Comparison of ENCODE assay signal across 8 cellular contexts in genomic region chr15:40340740-40341400, GRCh38. TPM values are rescaled to one million over a fixed set of nuclear protein-coding genes. Genes with fewer than 3 reads are reported as not detected.
DNase-seq lines count a peak whose midpoint lies in the region; ATAC-seq, FAIRE-seq and TF ChIP-seq lines count a peak whose summit lies in the region.

Gene CCDC9B (minus strand): TSS chr15:40340939. CDS start chr15:40340819, 120 bp downstream.

- no peak for ATAC-seq in T-cell (replicated peaks in 1 of 4)

- H3K4me2 ChIP-seq in endothelial cell of umbilical vein (ENCODE audit: insufficient read depth, low read length): peak within 1 kb of the TSS; percentile 44

- H3K9me3 ChIP-seq in endothelial cell of umbilical vein (replicated peaks; ENCODE audit: control insufficient read depth, insufficient read depth, low read length) (no peaks in the 10 kb centered on the region), mesodermal cell (ENCODE audit: control insufficient read depth, low read length) (no peaks in the 10 kb centered on the region)

- no peaks in the 10 kb centered on the region for H3K27me3 ChIP-seq in endothelial cell of umbilical vein (ENCODE audit: control insufficient read depth in 2 of 2, insufficient read depth in 2 of 2, low read length in 2 of 2)

- peak within 1 kb of the TSS; percentile 12 to 57 (median 20) for H3K4me3 ChIP-seq in endothelial cell of umbilical vein (replicated peaks in 1 of 3; ENCODE audit: insufficient read depth in 1 of 3, low read depth in 1 of 3, low read length in 3 of 3)
- no peak within 1 kb of the TSS for H3K4me3 ChIP-seq in mesodermal cell (ENCODE audit: extremely low read depth, insufficient read depth, low read length, poor library complexity, severe bottlenecking)

- peak; percentile 26 to 35 for DNase-seq in NOMO-1 (lab: John Stamatoyannopoulos, UW; ENCODE audit: unreplicated experiment in 2 of 2)
- DNase-seq in NOMO-1 treated with DMSO at 0.1 percent for 48 hours (lab: John Stamatoyannopoulos, UW; ENCODE audit: unreplicated experiment): no peak
- DNase-seq in RCC 7860 (ENCODE audit: low spot score): peak; percentile 71
- peak; percentile 85 for DNase-seq in endothelial cell of umbilical vein (ENCODE audit: low read depth, low spot score)
- DNase-seq in urothelium cell line (ENCODE audit: low spot score): peak; percentile 87
- DNase-seq in T-cell: no peak
- no peak for DNase-seq in SIG-M5 (lab: John Stamatoyannopoulos, UW)

- H2AFZ ChIP-seq in endothelial cell of umbilical vein (ENCODE audit: low read depth, low read length): peak within 1 kb of the TSS; percentile 65

- no peak for FAIRE-seq in RCC 7860 (lab: Jason Lieb, UNC)
- peak; percentile 94 for FAIRE-seq in endothelial cell of umbilical vein (lab: Jason Lieb, UNC)
- peak; percentile 56 for FAIRE-seq in urothelium cell line (lab: Jason Lieb, UNC)

- POLR2A ChIA-PET in endothelial cell of umbilical vein (lab: Charles Lee) (interaction anchor here (0.8 to 2.1 kb wide), 3 partner anchors 13 to 26 kb away, joined by 3 to 12 read pairs (median 6); no protein-coding TSS in a partner anchor), T-cell (lab: Charles Lee) (interaction anchor here in 1 of 2 donors (0.6 kb wide), 1 partner anchor 827 kb away, joined by 3 read pairs; no protein-coding TSS in a partner anchor)

- CTCF ChIA-PET in endothelial cell of umbilical vein (lab: Charles Lee): interaction anchor here (0.7 to 9.1 kb wide), 12 partner anchors 9 to 157 kb away, joined by 3 to 287 read pairs (median 31); partner anchors contain the start of genes DISP2 and INAFM2
- CTCF ChIA-PET in T-cell (lab: Charles Lee): interaction anchor here (0.6 to 1.4 kb wide), 6 partner anchors 18 to 891 kb away, joined by 3 to 9 read pairs (median 4); no protein-coding TSS in a partner anchor

- H3K36me3 ChIP-seq in endothelial cell of umbilical vein (ENCODE audit: control insufficient read depth in 2 of 2, extremely low read depth in 1 of 2, insufficient read depth in 2 of 2, low read length in 2 of 2) (peaks cover 0 to 5% of the 10 kb centered on the region in 2 experiments), mesodermal cell (ENCODE audit: control insufficient read depth, insufficient read depth, low read length) (no peaks in the 10 kb centered on the region)

- H3K79me2 ChIP-seq in endothelial cell of umbilical vein (ENCODE audit: control insufficient read depth, insufficient read depth, low read length): peaks cover 11% of the 10 kb centered on the region

- no peaks in the 10 kb centered on the region for H3K36me3 Mint-ChIP-seq in T-cell

- H3K27me3 Mint-ChIP-seq in T-cell: no peaks in the 10 kb centered on the region

- no peak within 1 kb of the TSS for H3K4me3 Mint-ChIP-seq in T-cell

- no peak within 1 kb of the TSS for H3K27ac Mint-ChIP-seq in T-cell

- peak within 1 kb of the TSS; percentile 86 for H3K9ac ChIP-seq in endothelial cell of umbilical vein (replicated peaks; ENCODE audit: extremely low read depth, insufficient read depth, low read length)

- H3K9me3 Mint-ChIP-seq in T-cell: no peaks in the 10 kb centered on the region

- 64 to 66% methylated on average over 12 to 16 of the region's 17 CpGs for WGBS in mesodermal cell (ENCODE audit: insufficient coverage in 2 of 2), 2 experiments

- no peak for TF ChIP-seq CTCF in endothelial cell of umbilical vein (IDR thresholded peaks at IDR 0.05; ENCODE audit: extremely low read depth in 1 of 2, insufficient read depth in 1 of 2, low read depth in 1 of 2, low read length in 2 of 2)

- H3K4me1 ChIP-seq in endothelial cell of umbilical vein (ENCODE audit: control insufficient read depth, extremely low read depth, insufficient read depth, low read length): peaks cover 62% of the 10 kb centered on the region
- H3K4me1 ChIP-seq in mesodermal cell (ENCODE audit: control insufficient read depth, insufficient read depth, low read length, poor library complexity, severe bottlenecking): peaks cover 51% of the 10 kb centered on the region

- no TSS peak for BruUV-seq in endothelial cell of umbilical vein (replicated peaks; lab: Mats Ljungman, UMichigan)

- intact Hi-C loops in endothelial cell of umbilical vein (cut with micrococcal nuclease): no loop called here

- TF ChIP-seq POLR2A in endothelial cell of umbilical vein (IDR thresholded peaks at IDR 0.05; ENCODE audit: low read depth, low read length): peak; percentile 91

- H3K27ac ChIP-seq in endothelial cell of umbilical vein (ENCODE audit: insufficient read depth, low read depth, low read length): peak within 1 kb of the TSS; percentile 94
- peak within 1 kb of the TSS; percentile 57 for H3K27ac ChIP-seq in mesodermal cell (ENCODE audit: low read depth, low read length, severe bottlenecking)

- no peaks in the 10 kb centered on the region for H3K9me1 ChIP-seq in endothelial cell of umbilical vein (replicated peaks; ENCODE audit: control insufficient read depth, extremely low read depth, insufficient read depth, low read length)

- H3K4me1 Mint-ChIP-seq in T-cell: peaks cover 4 to 15% (median 9%) of the 10 kb centered on the region in 3 donors

- dilution Hi-C loops in endothelial cell of umbilical vein (cut with MboI; ENCODE audit: extremely low pct_ligation_motif_present, low sequenced_read_pairs): no loop called here

- H4K20me1 ChIP-seq in endothelial cell of umbilical vein (replicated peaks; ENCODE audit: control insufficient read depth, extremely low read depth, insufficient read depth, low read length): no peaks in the 10 kb centered on the region

TF ChIP-seq in endothelial cell of umbilical vein, 7 proteins besides CTCF, POLR2A, EP300 and RAD21:
- TF ChIP-seq JUN (IDR thresholded peaks at IDR 0.05; ENCODE audit: borderline replicate concordance, insufficient read depth, insufficient read length, low read depth) (no peak), POLR2AphosphoS5 (IDR thresholded peaks at IDR 0.05; ENCODE audit: insufficient read depth, low read depth, low read length) (peak; percentile 84), FOS (IDR thresholded peaks at IDR 0.05; ENCODE audit: borderline replicate concordance, insufficient read depth, low read length) (no peak)

RNA-seq across cellular contexts. Expression of gene CCDC9B, which starts in this region (rescaled TPM):
- 46.0 and 47.3 TPM in 2 replicates for total RNA-seq in endothelial cell of umbilical vein
- 4.8 and 7.6 TPM in 2 replicates for polyA plus RNA-seq in endothelial cell of umbilical vein
- 6.1 and 7.0 TPM in 2 replicates for polyA plus RNA-seq in endothelial cell of umbilical vein (2011; cell fraction: cytosol; rRNA removed)
- polyA plus RNA-seq in endothelial cell of umbilical vein (2011; cell fraction: nucleus; rRNA removed): 65.5 and 69.4 TPM in 2 replicates
- polyA plus RNA-seq in endothelial cell of umbilical vein (2012): 32.0 and 33.5 TPM in 2 replicates
- polyA minus RNA-seq in endothelial cell of umbilical vein: 24.9 and 26.7 TPM in 2 replicates
- 1.3 TPM for polyA minus RNA-seq in endothelial cell of umbilical vein (2011; cell fraction: cytosol; rRNA and poly(A)+ RNA removed)
- 28.5 and 32.2 TPM in 2 replicates for polyA minus RNA-seq in endothelial cell of umbilical vein (2011; cell fraction: nucleus; rRNA and poly(A)+ RNA removed)
- 0.48 TPM for polyA plus RNA-seq in mesodermal cell (2013, experiment 1 of 2)
- 0.46 TPM for polyA plus RNA-seq in mesodermal cell (2013, experiment 2 of 2)
- 1 to 10 TPM in 4 of 5 donors, under 1 TPM in 1; 0.80 to 2.2 (median 1.7) TPM for total RNA-seq in T-cell

Comparison
In these comparisons a context has a peak if more than half of its experiments do, and no peak if none do; other contexts are left out.
1. RNA of gene CCDC9B (total RNA-seq): 46.0 to 47.3 TPM in endothelial cell of umbilical vein; 0.80 to 2.2 TPM in T-cell; every median in the first group is over 10 times any median in the second.
2. DNase-seq: peak in NOMO-1 (2 of 2), RCC 7860 (single experiment), endothelial cell of umbilical vein (single experiment) and urothelium cell line (single experiment); none in NOMO-1 treated with DMSO at 0.1 percent for 48 hours (single experiment), T-cell (0 of 34) and SIG-M5 (single experiment).